12 cellular contexts compared by ENCODE assay signal in genomic region chr2:46430413-46430812, GRCh38. TPM values are rescaled to one million over a fixed set of nuclear protein-coding genes. Genes with fewer than 3 reads are reported as not detected.
"Had no signal": no experiment of that assay in that cellular context is flagged by ENCODE, and none has a peak within 500 bp of the region (broad histone marks: within the 10 kb centered on the region; RNA-seq: fewer than 3 reads in every experiment).

No MANE protein-coding gene starts in this region.

- H3K27ac ChIP-seq: GM23248, HL-60 had no signal

- DNase-seq: GM23248, GOT3, H7, HFFc6, KG1 had no signal

- H3K36me3 ChIP-seq: HAP-1 had no signal

- H3K36me3 Mint-ChIP-seq: IgD-negative memory B cell had no signal

- H3K9me3 ChIP-seq: HAP-1 had no signal

- H3K4me3 Mint-ChIP-seq: HFFc6, IgD-negative memory B cell had no signal

- ATAC-seq: HCT116 had no signal

- H3K27ac Mint-ChIP-seq: HFFc6 had no signal

- H3K9me3 Mint-ChIP-seq: HFFc6 had no signal

- H3K4me3 ChIP-seq: GM23248, HAP-1 had no signal

- FAIRE-seq: HepG2 had no signal

RNA-seq across cellular contexts. Expression of gene TMEM247, which starts 49.0 kb away (rescaled TPM):
- total RNA-seq: GM23248, H4, H7, HepG2, HFFc6, HT1080 had no signal
